ENCODE assay signal across 8 cellular contexts in the genomic region with DNA sequence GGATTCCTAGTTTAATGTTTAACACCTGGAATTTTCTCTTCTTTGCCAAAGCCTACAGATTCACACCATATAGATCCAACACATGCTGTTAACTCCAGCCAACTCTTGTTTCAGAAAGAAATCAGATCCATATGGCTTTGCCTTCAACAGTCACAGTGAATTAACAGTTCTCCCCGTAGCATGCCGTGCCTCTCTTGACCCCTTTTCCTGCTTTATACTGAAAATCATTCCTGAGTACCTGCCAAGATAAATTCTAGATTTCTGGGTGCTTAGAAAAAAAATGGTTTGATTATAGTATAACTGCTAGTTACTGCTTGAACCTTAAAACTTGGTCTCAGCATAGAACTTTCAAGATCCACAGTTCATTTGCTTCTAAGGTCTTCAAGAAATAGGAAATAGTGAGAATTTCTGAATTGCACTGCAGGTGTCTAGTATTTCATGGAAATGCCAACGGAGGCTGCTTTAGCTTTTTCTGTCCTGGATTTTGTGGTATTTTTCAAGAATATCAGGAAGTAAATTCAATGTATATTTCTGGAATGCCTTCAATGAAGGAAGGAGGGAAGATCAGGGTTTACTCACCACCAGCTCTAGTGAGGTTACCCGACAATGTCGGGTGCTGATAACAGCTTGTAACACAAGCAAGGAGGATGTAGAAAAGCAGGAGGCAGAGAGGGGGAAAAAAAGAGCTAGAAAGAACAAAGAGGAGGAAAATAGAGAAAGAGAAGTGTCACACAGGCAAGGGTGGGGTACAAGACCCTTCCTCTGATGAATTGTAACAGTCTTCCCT. TPM values are rescaled to one million over a fixed set of nuclear protein-coding genes. Genes with fewer than 3 reads are reported as not detected.
DNase-seq lines count a peak whose midpoint lies in the region; ATAC-seq and TF ChIP-seq lines count a peak whose summit lies in the region.

No MANE protein-coding gene starts in this region.

- H3K4me3 Mint-ChIP-seq in mesothelial cell of epicardium = no peak overlapping the region

- H3K27ac Mint-ChIP-seq in mesothelial cell of epicardium = no peak overlapping the region

- no peaks in the 10 kb centered on the region for H3K9me3 Mint-ChIP-seq in mesothelial cell of epicardium

- peak overlapping the region; percentile 33 for H3K4me3 ChIP-seq in SJSA1

- DNase-seq in EL (peak; percentile 54), SJSA1 (ENCODE audit: low read depth in 1 of 2, low spot score in 2 of 2) (peak in 1 of 2 experiments; percentile 42), fibroblast of the conjunctiva (ENCODE audit: low read depth) (peak; percentile 53), sciatic nerve (ENCODE audit: low spot score) (no peak), NCI-H2171 treated with DMSO at 0.1 percent for 48 hours (lab: John Stamatoyannopoulos, UW) (no peak), mesothelial cell of epicardium (ENCODE audit: low spot score in 2 of 2, unreplicated experiment in 2 of 2) (no peak)

- ATAC-seq in sciatic nerve = peak; percentile 46
- ATAC-seq in HG02759 (IDR thresholded peaks at IDR 0.05; ENCODE audit: unreplicated experiment) = no peak
- ATAC-seq in HG02798 (IDR thresholded peaks at IDR 0.05; ENCODE audit: poor library complexity, unreplicated experiment) = no peak

- no peaks in the 10 kb centered on the region for H3K9me3 ChIP-seq in SJSA1 (replicated peaks)

- peaks cover 17% of the 10 kb centered on the region for H3K4me1 Mint-ChIP-seq in mesothelial cell of epicardium

- H3K36me3 ChIP-seq in SJSA1 = no peaks in the 10 kb centered on the region

- H3K27me3 Mint-ChIP-seq in mesothelial cell of epicardium (ENCODE audit: low read depth) = no peaks in the 10 kb centered on the region

- H3K27me3 ChIP-seq in SJSA1 (replicated peaks) = no peaks in the 10 kb centered on the region

- H3K4me1 ChIP-seq in SJSA1 (replicated peaks) = peaks cover 7% of the 10 kb centered on the region

- H3K27ac ChIP-seq in SJSA1 = peak overlapping the region; percentile 12

- intact Hi-C loops in sciatic nerve (cut with DNase I) = no loop called here

- TF ChIP-seq CTCF in mesothelial cell of epicardium (IDR thresholded peaks at IDR 0.05; ENCODE audit: unreplicated experiment) = no peak

- H3K36me3 Mint-ChIP-seq in mesothelial cell of epicardium = no peaks in the 10 kb centered on the region

RNA-seq across cellular contexts. Expression of gene AASS, which starts 6.6 kb away (rescaled TPM):
- 14.4 and 18.7 TPM in 2 replicates for total RNA-seq in SJSA1 (2014; rRNA removed; shearing (Covaris generic))
- 54.3 TPM for total RNA-seq in sciatic nerve
- total RNA-seq in mesothelial cell of epicardium = 32.7 to 35.5 TPM (median 34.2 TPM) in 3 replicates

Comparison
In these comparisons a context has a peak if more than half of its experiments do, and no peak if none do; other contexts are left out.
1. DNase-seq: peak in EL (single experiment) and fibroblast of the conjunctiva (single experiment); none in sciatic nerve (single experiment), NCI-H2171 treated with DMSO at 0.1 percent for 48 hours (single experiment) and mesothelial cell of epicardium (0 of 2).